In the genomic region with DNA sequence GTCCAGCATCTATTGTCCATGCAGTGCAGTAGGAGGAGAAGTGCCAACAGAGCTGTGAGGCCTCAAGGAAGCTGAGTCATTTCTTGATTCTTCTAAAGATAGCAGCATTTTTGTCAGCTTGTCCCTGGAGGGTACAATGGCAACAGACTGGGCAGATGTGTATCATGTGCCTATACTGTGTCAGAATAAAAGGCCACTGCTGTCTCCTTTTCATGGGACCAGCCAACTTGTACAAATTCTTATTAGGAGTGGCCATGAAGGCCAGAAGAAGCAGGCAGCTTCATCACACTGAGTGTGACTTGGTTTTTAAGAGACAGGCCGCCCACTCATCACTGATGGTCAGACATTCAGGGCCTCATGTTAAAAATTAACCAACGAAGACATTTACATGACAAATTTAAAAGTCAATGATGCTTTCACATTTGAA, we compare ENCODE assay signal across 9 cellular contexts.
A peak's percentile ranks its signal among the peaks of the same experiment; 100 is the strongest.
DNase-seq lines count a peak whose midpoint lies in the region; ATAC-seq and TF ChIP-seq lines count a peak whose summit lies in the region.
"Had no signal": no experiment of that assay in that cellular context is flagged by ENCODE, and none has a peak within 500 bp of the region (broad histone marks: within the 10 kb centered on the region; RNA-seq: fewer than 3 reads in every experiment).

No MANE protein-coding gene starts in this region.

- H3K9me3 ChIP-seq in heart left ventricle: no peaks in the 10 kb centered on the region

- TF ChIP-seq POLR2A in heart left ventricle (IDR thresholded peaks at IDR 0.05): no peak

- TF ChIP-seq CTCF in fibroblast of mammary gland (conservative IDR thresholded peaks at IDR 0.05; ENCODE audit: control insufficient read depth, insufficient read depth, low read depth, low read length): no peak
- TF ChIP-seq CTCF in heart left ventricle (IDR thresholded peaks at IDR 0.05): no peak

- no peaks in the 10 kb centered on the region for H3K4me1 ChIP-seq in heart left ventricle

- intact Hi-C loops in heart left ventricle (cut with DNase I): no loop called here

- 82 to 92% (median 85%) methylated on average over 2 of the region's 2 CpGs for WGBS in heart left ventricle, 4 donors

- no peaks in the 10 kb centered on the region for H3K27me3 ChIP-seq in heart left ventricle

- H3K4me3 ChIP-seq in fibroblast of mammary gland (ENCODE audit: control insufficient read depth, low read depth, low read length) (no peak overlapping the region), heart left ventricle (no peak overlapping the region)

- ATAC-seq in GM18499 (IDR thresholded peaks at IDR 0.05; ENCODE audit: insufficient read depth, unreplicated experiment) (peak; percentile 90), GM21723 (IDR thresholded peaks at IDR 0.05; ENCODE audit: unreplicated experiment) (peak; percentile 91), HG03520 (IDR thresholded peaks at IDR 0.05; ENCODE audit: unreplicated experiment) (peak; percentile 94), heart left ventricle (no peak)

- H3K27ac ChIP-seq in heart left ventricle: no peak overlapping the region

- DNase-seq in fibroblast of mammary gland (ENCODE audit: low read depth) (peak; percentile 74), heart left ventricle (no peak), HuH-7 (ENCODE audit: low spot score) (no peak), putamen (ENCODE audit: low spot score) (no peak), globus pallidus (ENCODE audit: low spot score) (no peak)
- DNase-seq: cerebellar nuclear complex had no signal

- H3K36me3 ChIP-seq in heart left ventricle: no peaks in the 10 kb centered on the region

Comparison
In these comparisons a context has a peak if more than half of its experiments do, and no peak if none do; other contexts are left out.
1. ATAC-seq: peak in GM18499 (single experiment), GM21723 (single experiment) and HG03520 (single experiment); none in heart left ventricle (0 of 4).